8 cellular contexts compared by ENCODE assay signal in the genomic region with DNA sequence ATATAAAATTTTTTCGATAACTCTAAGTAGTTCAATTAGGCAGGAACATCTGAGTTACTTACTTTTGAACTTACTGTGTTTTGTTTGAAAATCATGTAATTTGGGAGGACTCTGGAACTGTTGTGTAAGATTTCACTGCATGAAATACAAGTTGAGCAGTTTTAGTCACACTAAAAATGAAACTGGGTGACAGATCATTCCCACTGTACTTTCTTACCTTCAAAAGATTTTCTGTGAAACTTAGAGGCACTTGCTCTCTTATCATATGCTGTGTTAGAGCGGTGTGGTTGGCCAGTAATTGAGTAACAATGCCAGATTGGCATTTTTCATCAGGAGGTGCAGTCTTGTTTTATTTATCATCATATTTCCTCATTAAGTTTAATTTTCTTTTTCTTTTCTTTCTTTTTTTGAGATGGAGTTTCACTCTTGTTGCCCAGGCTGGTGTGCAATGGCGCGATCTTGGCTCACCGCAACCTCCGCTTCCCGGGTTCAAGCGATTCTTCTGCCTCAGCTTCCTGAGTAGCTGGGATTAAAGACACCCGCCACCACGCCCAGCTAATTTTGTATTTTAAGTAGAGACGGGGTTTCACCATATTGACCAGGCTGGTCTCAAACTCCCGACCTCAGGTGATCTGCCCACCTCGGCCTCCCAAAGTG.
DNase-seq lines count a peak whose midpoint lies in the region; ATAC-seq and TF ChIP-seq lines count a peak whose summit lies in the region.
"Not testable (repeated sequence)": the region's sequence is repeated elsewhere in the genome, so short reads cannot be mapped to it uniquely, and the experiment has no call there.

No MANE protein-coding gene starts in this region.

- H3K4me1 Mint-ChIP-seq in CD8-positive, alpha-beta memory T cell, result peaks cover 20 to 29% (median 20%) of the 10 kb centered on the region in 3 donors
- peaks cover 16% of the 10 kb centered on the region for H3K4me1 Mint-ChIP-seq in activated CD4-positive, alpha-beta T cell treated with anti-CD3 and anti-CD28 coated beads for 36 hours
- H3K4me1 Mint-ChIP-seq in natural killer cell, result not testable (repeated sequence)

- intact Hi-C loops in activated CD4-positive, alpha-beta T cell treated with anti-CD3 and anti-CD28 coated beads for 36 hours (cut with DNase I, micrococcal nuclease), result loop anchor here (1.0 to 5.0 kb wide), 6 partner anchors 120 to 680 kb away; partner anchors contain the start of gene PLEKHA5 (in 1 of the 2)
- intact Hi-C loops in natural killer cell (cut with micrococcal nuclease), result not testable (repeated sequence)

- CTCF ChIA-PET in CD8-positive, alpha-beta memory T cell (lab: Charles Lee); activated CD4-positive, alpha-beta T cell treated with anti-CD3 and anti-CD28 coated beads for 36 hours (lab: Charles Lee): not testable (repeated sequence)

- not testable (repeated sequence) for H3K27me3 Mint-ChIP-seq in CD8-positive, alpha-beta memory T cell; activated CD4-positive, alpha-beta T cell treated with anti-CD3 and anti-CD28 coated beads for 36 hours; natural killer cell (ENCODE audit: low read depth in 2 of 2)

- not testable (repeated sequence) for H3K9me3 ChIP-seq in CD8-positive, alpha-beta memory T cell (ENCODE audit: low read length)

- H3K27ac ChIP-seq in CD8-positive, alpha-beta memory T cell (ENCODE audit: low read depth, low read length), result not testable (repeated sequence)

- TF ChIP-seq CTCF in natural killer cell (IDR thresholded peaks at IDR 0.05), result not testable (repeated sequence)

- not testable (repeated sequence) for H3K9me3 Mint-ChIP-seq in CD8-positive, alpha-beta memory T cell; activated CD4-positive, alpha-beta T cell treated with anti-CD3 and anti-CD28 coated beads for 36 hours (ENCODE audit: low read depth); activated naive CD4-positive, alpha-beta T cell treated with anti-CD3 and anti-CD28 coated beads, Interleukin-2, amount 50 U/mL, for 72 hours; natural killer cell

- H3K4me1 ChIP-seq in CD8-positive, alpha-beta memory T cell (ENCODE audit: insufficient read depth, low read length), result not testable (repeated sequence)

- not testable (repeated sequence) for DNase-seq in CD8-positive, alpha-beta memory T cell; natural killer cell
- peak; percentile 52 for DNase-seq in activated CD4-positive, alpha-beta T cell treated with anti-CD3 and anti-CD28 coated beads for 36 hours
- peak in 1 of 2 donors; percentile 15 for DNase-seq in activated naive CD4-positive, alpha-beta T cell treated with anti-CD3 and anti-CD28 coated beads, Interleukin-2, amount 50 U/mL, for 72 hours (ENCODE audit: low spot score in 2 of 2)

- not testable (repeated sequence) for H3K27me3 ChIP-seq in CD8-positive, alpha-beta memory T cell (ENCODE audit: insufficient read depth, low read length, poor library complexity, severe bottlenecking)

- not testable (repeated sequence) for H3K36me3 ChIP-seq in CD8-positive, alpha-beta memory T cell (ENCODE audit: insufficient read depth, low read length)

- H3K36me3 Mint-ChIP-seq in CD8-positive, alpha-beta memory T cell, result peaks cover 10 to 16% (median 15%) of the 10 kb centered on the region in 3 donors
- H3K36me3 Mint-ChIP-seq in activated CD4-positive, alpha-beta T cell treated with anti-CD3 and anti-CD28 coated beads for 36 hours (ENCODE audit: low read depth); activated naive CD4-positive, alpha-beta T cell treated with anti-CD3 and anti-CD28 coated beads, Interleukin-2, amount 50 U/mL, for 72 hours: not testable (repeated sequence)
- peaks cover 11% of the 10 kb centered on the region for H3K36me3 Mint-ChIP-seq in natural killer cell

- H3K27ac Mint-ChIP-seq in CD8-positive, alpha-beta memory T cell, result peak overlapping the region in 7 of 8 donors; percentile 16 to 82 (median 69)
- H3K27ac Mint-ChIP-seq in activated CD4-positive, alpha-beta T cell treated with anti-CD3 and anti-CD28 coated beads for 36 hours; activated naive CD4-positive, alpha-beta T cell treated with anti-CD3 and anti-CD28 coated beads, Interleukin-2, amount 50 U/mL, for 72 hours; natural killer cell: not testable (repeated sequence)

- peak overlapping the region; percentile 70 to 93 (median 73) for H3K4me3 Mint-ChIP-seq in CD8-positive, alpha-beta memory T cell
- peak overlapping the region; percentile 52 for H3K4me3 Mint-ChIP-seq in activated CD4-positive, alpha-beta T cell treated with anti-CD3 and anti-CD28 coated beads for 36 hours
- peak overlapping the region; percentile 21 for H3K4me3 Mint-ChIP-seq in natural killer cell

- H3K4me3 ChIP-seq in CD8-positive, alpha-beta memory T cell (ENCODE audit: low read length), result not testable (repeated sequence)

- POLR2A ChIA-PET in CD8-positive, alpha-beta memory T cell (lab: Charles Lee), result interaction anchor here (0.7 kb wide), 1 partner anchor 23 kb away, joined by 3 read pairs; no protein-coding TSS in a partner anchor
- POLR2A ChIA-PET in activated CD4-positive, alpha-beta T cell treated with anti-CD3 and anti-CD28 coated beads for 36 hours (lab: Charles Lee), result not testable (repeated sequence)

- ATAC-seq in GM18907 (IDR thresholded peaks at IDR 0.05; ENCODE audit: unreplicated experiment) (peak; percentile 73), GM21576 (IDR thresholded peaks at IDR 0.05; ENCODE audit: unreplicated experiment) (peak; percentile 86), HG02981 (IDR thresholded peaks at IDR 0.05; ENCODE audit: unreplicated experiment) (peak; percentile 51), HG03460 (IDR thresholded peaks at IDR 0.05; ENCODE audit: unreplicated experiment) (peak; percentile 66)
- ATAC-seq in activated CD4-positive, alpha-beta T cell treated with anti-CD3 and anti-CD28 coated beads for 36 hours, result peak; percentile 98
- ATAC-seq in activated naive CD4-positive, alpha-beta T cell treated with anti-CD3 and anti-CD28 coated beads, Interleukin-2, amount 50 U/mL, for 72 hours, result peak; percentile 98 to 99
- ATAC-seq in natural killer cell, result not testable (repeated sequence)

Comparison
In these comparisons a context has a peak if more than half of its experiments do, and no peak if none do; other contexts are left out.
1. H3K4me3 Mint-ChIP-seq: peak in every context shown above with its lines; median percentile 73 in CD8-positive, alpha-beta memory T cell; 52 in activated CD4-positive, alpha-beta T cell treated with anti-CD3 and anti-CD28 coated beads for 36 hours; 21 in natural killer cell.